Comparison of ENCODE assay signal across 24 cellular contexts in the genomic region with DNA sequence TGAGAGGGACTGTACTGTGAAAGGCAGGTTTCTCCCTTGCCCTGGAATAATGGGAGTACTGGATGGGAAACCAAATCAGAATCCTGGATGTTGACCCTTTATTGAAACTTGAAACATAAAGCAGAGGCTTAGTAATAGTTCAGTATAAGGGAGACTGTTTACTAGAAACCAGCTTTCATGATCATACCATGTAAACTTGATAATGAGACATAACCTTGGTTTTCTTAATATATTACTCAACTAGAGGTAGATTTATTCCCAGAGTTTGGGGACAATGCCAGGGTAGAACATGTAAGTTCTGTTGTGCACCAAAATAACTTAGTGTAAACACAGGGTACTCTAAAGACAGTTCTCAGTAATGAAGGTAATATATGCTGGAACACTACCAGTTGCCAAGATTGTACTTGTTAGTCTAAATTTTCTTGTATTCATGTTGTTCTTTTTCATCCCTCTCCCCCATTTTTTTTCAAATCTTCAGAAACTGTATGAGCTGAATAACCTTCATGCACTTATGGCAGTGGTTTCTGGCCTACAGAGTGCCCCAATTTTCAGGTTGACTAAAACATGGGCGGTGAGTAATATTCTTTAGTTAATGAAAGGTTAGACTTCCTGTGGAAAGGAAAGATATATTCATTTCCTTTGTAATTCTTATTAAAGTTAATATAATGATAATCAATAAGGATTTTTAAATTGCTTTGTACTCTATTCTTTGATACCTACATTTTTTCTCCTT. TPM values are rescaled to one million over a fixed set of nuclear protein-coding genes. Genes with fewer than 3 reads are reported as not detected.
DNase-seq lines count a peak whose midpoint lies in the region; ATAC-seq and TF ChIP-seq lines count a peak whose summit lies in the region.
"Had no signal": no experiment of that assay in that cellular context is flagged by ENCODE, and none has a peak within 500 bp of the region (broad histone marks: within the 10 kb centered on the region; RNA-seq: fewer than 3 reads in every experiment).

No MANE protein-coding gene starts in this region.

- H3K36me3 Mint-ChIP-seq in GM23338 (ENCODE audit: low read depth): peaks cover 7% of the 10 kb centered on the region; the same call in 1 of the 3 replicates
- peaks cover 21% of the 10 kb centered on the region for H3K36me3 Mint-ChIP-seq in activated naive CD8-positive, alpha-beta T cell treated with anti-CD3 and anti-CD28 coated beads, Interleukin-2, amount 50 U/mL, for 24 hours (ENCODE audit: low read depth)

- no peaks in the 10 kb centered on the region for H4K20me1 ChIP-seq in GM23338 (replicated peaks; ENCODE audit: insufficient read depth)

- no peak overlapping the region for H3K4me2 ChIP-seq in GM23338
- H3K4me2 ChIP-seq: hepatocyte, SK-N-SH had no signal

- H3K4me1 ChIP-seq in GM23338 (ENCODE audit: insufficient read depth): no peaks in the 10 kb centered on the region
- H3K4me1 ChIP-seq: body of pancreas, foreskin keratinocyte, thyroid gland had no signal

- no peaks in the 10 kb centered on the region for H3K9me3 Mint-ChIP-seq in GM23338
- H3K9me3 Mint-ChIP-seq in activated naive CD8-positive, alpha-beta T cell treated with anti-CD3 and anti-CD28 coated beads, Interleukin-2, amount 50 U/mL, for 24 hours: peaks cover 1% of the 10 kb centered on the region
- peaks cover 8 to 10% of the 10 kb centered on the region in 2 donors for H3K9me3 Mint-ChIP-seq in stimulated activated naive CD8-positive, alpha-beta T cell treated with anti-CD3 and anti-CD28 coated beads, Interleukin-15, amount 100 ng/mL, for 72 hours
- H3K9me3 Mint-ChIP-seq: activated T-cell treated with anti-CD3 and anti-CD28 coated beads, Interleukin-2, amount 50 U/mL, for 4 hours; CD4-positive, alpha-beta T cell had no signal

- peaks cover 8% of the 10 kb centered on the region for H3K27me3 Mint-ChIP-seq in GM23338 (ENCODE audit: insufficient read depth, low read depth, poor library complexity)
- H3K27me3 Mint-ChIP-seq in activated naive CD8-positive, alpha-beta T cell treated with anti-CD3 and anti-CD28 coated beads, Interleukin-2, amount 50 U/mL, for 24 hours: no peaks in the 10 kb centered on the region
- no peaks in the 10 kb centered on the region for H3K27me3 Mint-ChIP-seq in stimulated activated naive CD8-positive, alpha-beta T cell treated with anti-CD3 and anti-CD28 coated beads, Interleukin-15, amount 100 ng/mL, for 72 hours
- H3K27me3 Mint-ChIP-seq: CD4-positive, alpha-beta T cell had no signal

- H2AFZ ChIP-seq in GM23338: no peak overlapping the region
- H2AFZ ChIP-seq: hepatocyte had no signal

- H3K9me2 ChIP-seq in GM23338 (ENCODE audit: insufficient read depth): no peaks in the 10 kb centered on the region
- H3K9me2 ChIP-seq: SK-N-SH had no signal

- no peaks in the 10 kb centered on the region for H3K79me2 ChIP-seq in GM23338 (replicated peaks; ENCODE audit: insufficient read depth)
- H3K79me2 ChIP-seq: hepatocyte had no signal

- H3K36me3 ChIP-seq in GM23338 (ENCODE audit: insufficient read depth): no peaks in the 10 kb centered on the region
- H3K36me3 ChIP-seq: thyroid gland had no signal

- H3K4me1 Mint-ChIP-seq in GM23338: no peaks in the 10 kb centered on the region
- H3K4me1 Mint-ChIP-seq in activated naive CD8-positive, alpha-beta T cell treated with anti-CD3 and anti-CD28 coated beads, Interleukin-2, amount 50 U/mL, for 24 hours: peaks cover 28% of the 10 kb centered on the region
- peaks cover 32% of the 10 kb centered on the region for H3K4me1 Mint-ChIP-seq in stimulated activated naive CD8-positive, alpha-beta T cell treated with anti-CD3 and anti-CD28 coated beads, Interleukin-15, amount 100 ng/mL, for 72 hours
- H3K4me1 Mint-ChIP-seq: nephron had no signal

- peak; percentile 5 for DNase-seq in stimulated activated CD4-positive, alpha-beta T cell treated with anti-CD3 and anti-CD28 coated beads, Interleukin-1b, Interleukin-23, amount 100 ng/mL, for 48 hours
- no peak for DNase-seq in stimulated activated CD4-positive, alpha-beta T cell treated with anti-CD3 and anti-CD28 coated beads, Interleukin-4, amount 100 ng/mL, for 1 hour
- DNase-seq in GM23338 (ENCODE audit: low spot score): no peak
- DNase-seq in activated naive CD8-positive, alpha-beta T cell treated with anti-CD3 and anti-CD28 coated beads, Interleukin-2, amount 50 U/mL, for 24 hours: no peak
- DNase-seq in stimulated activated naive CD8-positive, alpha-beta T cell treated with anti-CD3 and anti-CD28 coated beads, Interleukin-15, amount 100 ng/mL, for 72 hours: peak in 1 of 2 donors; percentile 25
- no peak for DNase-seq in Ammon's horn (ENCODE audit: low spot score)
- no peak for DNase-seq in ureter (ENCODE audit: low spot score)
- DNase-seq: activated T-cell treated with anti-CD3 and anti-CD28 coated beads, Interleukin-2, amount 50 U/mL, for 4 hours; body of pancreas; CD4-positive, alpha-beta T cell; DMS153; effector CD4-positive, alpha-beta T cell; foreskin keratinocyte; left ventricle myocardium superior; NCI-H187; NCI-H69; SK-N-SH; stimulated activated naive CD4-positive, alpha-beta T cell; thyroid gland had no signal

- no peaks in the 10 kb centered on the region for H3K27me3 ChIP-seq in GM23338 (ENCODE audit: insufficient read depth)
- H3K27me3 ChIP-seq: body of pancreas, foreskin keratinocyte, hepatocyte, thyroid gland had no signal

- TF ChIP-seq CTCF in GM23338 (conservative IDR thresholded peaks at IDR 0.05; ENCODE audit: low read depth in 2 of 2): no peak

- no peak overlapping the region for H3K4me3 ChIP-seq in GM23338
- H3K4me3 ChIP-seq: body of pancreas, hepatocyte, thyroid gland had no signal

- no peaks in the 10 kb centered on the region for H3F3A ChIP-seq in GM23338 (replicated peaks; ENCODE audit: low read depth)

- H3K4me3 Mint-ChIP-seq in GM23338: no peak overlapping the region
- no peak overlapping the region for H3K4me3 Mint-ChIP-seq in activated naive CD8-positive, alpha-beta T cell treated with anti-CD3 and anti-CD28 coated beads, Interleukin-2, amount 50 U/mL, for 24 hours
- peak overlapping the region in 1 of 2 donors; percentile 27 for H3K4me3 Mint-ChIP-seq in stimulated activated naive CD8-positive, alpha-beta T cell treated with anti-CD3 and anti-CD28 coated beads, Interleukin-15, amount 100 ng/mL, for 72 hours
- H3K4me3 Mint-ChIP-seq: activated T-cell treated with anti-CD3 and anti-CD28 coated beads, Interleukin-2, amount 50 U/mL, for 4 hours; CD4-positive, alpha-beta T cell; nephron had no signal

- ATAC-seq in GM23338 (no peak), GM19328 (IDR thresholded peaks at IDR 0.05; ENCODE audit: unreplicated experiment) (no peak)
- ATAC-seq in activated naive CD8-positive, alpha-beta T cell treated with anti-CD3 and anti-CD28 coated beads, Interleukin-2, amount 50 U/mL, for 24 hours: peak; percentile 81
- peak; percentile 91 for ATAC-seq in stimulated activated naive CD8-positive, alpha-beta T cell treated with anti-CD3 and anti-CD28 coated beads, Interleukin-15, amount 100 ng/mL, for 72 hours
- ATAC-seq: body of pancreas, foreskin keratinocyte, HCT116, left ventricle myocardium superior had no signal

- H3K27ac Mint-ChIP-seq in GM23338: peak overlapping the region; percentile 54; the same call in 1 of the 2 replicates
- peak overlapping the region; percentile 81 for H3K27ac Mint-ChIP-seq in activated naive CD8-positive, alpha-beta T cell treated with anti-CD3 and anti-CD28 coated beads, Interleukin-2, amount 50 U/mL, for 24 hours
- H3K27ac Mint-ChIP-seq in stimulated activated naive CD8-positive, alpha-beta T cell treated with anti-CD3 and anti-CD28 coated beads, Interleukin-15, amount 100 ng/mL, for 72 hours: peak overlapping the region in 1 of 2 donors; percentile 41
- H3K27ac Mint-ChIP-seq: CD4-positive, alpha-beta T cell; nephron had no signal

- H3K27ac ChIP-seq in GM23338 (ENCODE audit: low read depth): no peak overlapping the region
- H3K27ac ChIP-seq: body of pancreas, foreskin keratinocyte, hepatocyte, thyroid gland had no signal

TF ChIP-seq in GM23338, 12 proteins besides CTCF, POLR2A, EP300 and RAD21:
- TF ChIP-seq, protein P1, sequence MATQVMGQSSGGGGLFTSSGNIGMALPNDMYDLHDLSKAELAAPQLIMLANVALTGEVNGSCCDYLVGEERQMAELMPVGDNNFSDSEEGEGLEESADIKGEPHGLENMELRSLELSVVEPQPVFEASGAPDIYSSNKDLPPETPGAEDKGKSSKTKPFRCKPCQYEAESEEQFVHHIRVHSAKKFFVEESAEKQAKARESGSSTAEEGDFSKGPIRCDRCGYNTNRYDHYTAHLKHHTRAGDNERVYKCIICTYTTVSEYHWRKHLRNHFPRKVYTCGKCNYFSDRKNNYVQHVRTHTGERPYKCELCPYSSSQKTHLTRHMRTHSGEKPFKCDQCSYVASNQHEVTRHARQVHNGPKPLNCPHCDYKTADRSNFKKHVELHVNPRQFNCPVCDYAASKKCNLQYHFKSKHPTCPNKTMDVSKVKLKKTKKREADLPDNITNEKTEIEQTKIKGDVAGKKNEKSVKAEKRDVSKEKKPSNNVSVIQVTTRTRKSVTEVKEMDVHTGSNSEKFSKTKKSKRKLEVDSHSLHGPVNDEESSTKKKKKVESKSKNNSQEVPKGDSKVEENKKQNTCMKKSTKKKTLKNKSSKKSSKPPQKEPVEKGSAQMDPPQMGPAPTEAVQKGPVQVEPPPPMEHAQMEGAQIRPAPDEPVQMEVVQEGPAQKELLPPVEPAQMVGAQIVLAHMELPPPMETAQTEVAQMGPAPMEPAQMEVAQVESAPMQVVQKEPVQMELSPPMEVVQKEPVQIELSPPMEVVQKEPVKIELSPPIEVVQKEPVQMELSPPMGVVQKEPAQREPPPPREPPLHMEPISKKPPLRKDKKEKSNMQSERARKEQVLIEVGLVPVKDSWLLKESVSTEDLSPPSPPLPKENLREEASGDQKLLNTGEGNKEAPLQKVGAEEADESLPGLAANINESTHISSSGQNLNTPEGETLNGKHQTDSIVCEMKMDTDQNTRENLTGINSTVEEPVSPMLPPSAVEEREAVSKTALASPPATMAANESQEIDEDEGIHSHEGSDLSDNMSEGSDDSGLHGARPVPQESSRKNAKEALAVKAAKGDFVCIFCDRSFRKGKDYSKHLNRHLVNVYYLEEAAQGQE (IDR thresholded peaks at IDR 0.05; ENCODE audit: unreplicated experiment): no peak
- TF ChIP-seq NANOG (IDR thresholded peaks at IDR 0.05; ENCODE audit: borderline replicate concordance): no peak
- TF ChIP-seq, protein P2, sequence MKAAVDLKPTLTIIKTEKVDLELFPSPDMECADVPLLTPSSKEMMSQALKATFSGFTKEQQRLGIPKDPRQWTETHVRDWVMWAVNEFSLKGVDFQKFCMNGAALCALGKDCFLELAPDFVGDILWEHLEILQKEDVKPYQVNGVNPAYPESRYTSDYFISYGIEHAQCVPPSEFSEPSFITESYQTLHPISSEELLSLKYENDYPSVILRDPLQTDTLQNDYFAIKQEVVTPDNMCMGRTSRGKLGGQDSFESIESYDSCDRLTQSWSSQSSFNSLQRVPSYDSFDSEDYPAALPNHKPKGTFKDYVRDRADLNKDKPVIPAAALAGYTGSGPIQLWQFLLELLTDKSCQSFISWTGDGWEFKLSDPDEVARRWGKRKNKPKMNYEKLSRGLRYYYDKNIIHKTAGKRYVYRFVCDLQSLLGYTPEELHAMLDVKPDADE (IDR thresholded peaks at IDR 0.05): no peak
- no peak for TF ChIP-seq JUNB (IDR thresholded peaks at IDR 0.05; ENCODE audit: unreplicated experiment)
- no peak for TF ChIP-seq EZH2 (IDR thresholded peaks at IDR 0.05; ENCODE audit: low read depth, unreplicated experiment)

RNA-seq across cellular contexts. Expression of a gene that starts 49.6 kb away (rescaled TPM):
- total RNA-seq in GM23338 (2014; rRNA removed; shearing (Covaris generic)): not detected in 2 replicates
- polyA plus RNA-seq in GM23338 (2016; fragmentation: Nextera tagmentation; extraction: Ambion mirVana): 0.19 and 0.58 TPM in 2 replicates
- total RNA-seq in ureter: 26.3 TPM
- total RNA-seq: activated T-cell treated with anti-CD3 and anti-CD28 coated beads, Interleukin-2, amount 50 U/mL, for 4 hours; CD4-positive, alpha-beta T cell; foreskin keratinocyte; T-helper 2 cell treated with Interferon-gamma antibody and Interleukin-4, amounts not matched to agents 100 ng/mL and 5 ng/mL, for 36 hours had no signal
- polyA plus RNA-seq: foreskin keratinocyte, SK-N-SH had no signal

Comparison
In these comparisons a context has a peak if more than half of its experiments do, and no peak if none do; other contexts are left out.
1. ATAC-seq: peak in activated naive CD8-positive, alpha-beta T cell treated with anti-CD3 and anti-CD28 coated beads, Interleukin-2, amount 50 U/mL, for 24 hours (single experiment) and stimulated activated naive CD8-positive, alpha-beta T cell treated with anti-CD3 and anti-CD28 coated beads, Interleukin-15, amount 100 ng/mL, for 72 hours (single experiment); none in GM23338 (single experiment) and GM19328 (single experiment).
2. RNA of a gene that starts 49.6 kb away (total RNA-seq): 26.3 TPM in ureter (single experiment); not detected in GM23338; every median in the first group is over 10 times any median in the second.